Comparison of ENCODE assay signal across 12 cellular contexts in genomic region chr14:59359451-59360124, GRCh38.
DNase-seq lines count a peak whose midpoint lies in the region; ATAC-seq, FAIRE-seq and TF ChIP-seq lines count a peak whose summit lies in the region.
"Had no signal": no experiment of that assay in that cellular context is flagged by ENCODE, and none has a peak within 500 bp of the region (broad histone marks: within the 10 kb centered on the region; RNA-seq: fewer than 3 reads in every experiment).

No MANE protein-coding gene starts in this region.

- intact Hi-C loops in OCI-LY7 (cut with micrococcal nuclease; ENCODE audit: unreplicated experiment) (loop anchor here (5.0 kb wide), 5 partner anchors 83 to 888 kb away; partner anchors contain the start of genes JKAMP, L3HYPDH and PPM1A), left colon (cut with DNase I, micrococcal nuclease) (no loop called here), kidney (cut with DNase I) (no loop called here)

- no peak overlapping the region; the same call in 1 of the 2 replicates for H2AFZ ChIP-seq in OCI-LY7 (ENCODE audit: low read length)

- peak overlapping the region; percentile 88 for H3K4me2 ChIP-seq in OCI-LY7 (ENCODE audit: low read length)

- H3K4me1 ChIP-seq in OCI-LY7 (ENCODE audit: insufficient read depth, low read length, poor library complexity, severe bottlenecking) (peaks cover 100% of the 10 kb centered on the region), kidney (ENCODE audit: control insufficient read depth in 1 of 2, insufficient read depth in 1 of 2, low read depth in 1 of 2, low read length in 2 of 2) (peaks cover 0 to 2% of the 10 kb centered on the region in 2 donors)

- H4K20me1 ChIP-seq in OCI-LY7 (ENCODE audit: insufficient read depth, low read length) = no peaks in the 10 kb centered on the region

- H3K36me3 ChIP-seq in OCI-LY7 (ENCODE audit: insufficient read depth, low read length) (peaks cover 59% of the 10 kb centered on the region), kidney (ENCODE audit: control insufficient read depth in 1 of 2, insufficient read depth in 2 of 2, low read length in 2 of 2) (peaks cover 4 to 6% of the 10 kb centered on the region in 2 donors)

- peaks cover 30% of the 10 kb centered on the region for H3K79me2 ChIP-seq in OCI-LY7 (ENCODE audit: insufficient read depth, low read depth, low read length)

- H3K9me2 ChIP-seq in OCI-LY7 (ENCODE audit: insufficient read depth, low read length) = no peaks in the 10 kb centered on the region

- BruUV-seq in OCI-LY7 (replicated peaks; lab: Mats Ljungman, UMichigan) = no TSS peak

- H3K27ac ChIP-seq in HL-60 (replicated peaks) (peak overlapping the region; percentile 51), OCI-LY7 (ENCODE audit: low read depth, low read length, poor library complexity, severe bottlenecking) (peak overlapping the region; percentile 99), kidney (ENCODE audit: low read depth in 2 of 2, low read length in 2 of 2) (no peak overlapping the region)

- CTCF ChIA-PET in OCI-LY7 (lab: Charles Lee; ENCODE audit: unreplicated experiment) = no interaction called here

- DNase-seq in AML-193 (lab: John Stamatoyannopoulos, UW) (peak; percentile 26 to 44), HL-60 (ENCODE audit: low read depth in 1 of 2, low spot score in 1 of 2) (peak in 1 of 2 experiments; percentile 26), OCI-LY7 (ENCODE audit: low spot score) (peak; percentile 43), left colon (no peak), kidney (no peak), NCI-H82 treated with DMSO at 0.1 percent for 48 hours (lab: John Stamatoyannopoulos, UW; ENCODE audit: unreplicated experiment) (no peak)
- DNase-seq: activated CD4-positive, alpha-beta T cell treated with anti-CD3 and anti-CD28 coated beads for 1 hour; activated gamma-delta T cell; effector CD8-positive, alpha-beta T cell had no signal

- peak; percentile 26 for ATAC-seq in left colon
- ATAC-seq in HG03378 (IDR thresholded peaks at IDR 0.05; ENCODE audit: unreplicated experiment) = no peak
- no peak for ATAC-seq in HG02623 (IDR thresholded peaks at IDR 0.05; ENCODE audit: unreplicated experiment)
- ATAC-seq: Panc1 had no signal

- no peak overlapping the region for H3K4me3 ChIP-seq in HL-60 (replicated peaks; ENCODE audit: insufficient read depth, low read length)
- peak overlapping the region; percentile 62 for H3K4me3 ChIP-seq in OCI-LY7 (ENCODE audit: low read depth, low read length, poor library complexity, severe bottlenecking)
- H3K4me3 ChIP-seq in kidney (ENCODE audit: low read length in 2 of 2) = no peak overlapping the region

- no peak overlapping the region for H3K9ac ChIP-seq in kidney (ENCODE audit: low read length in 2 of 2)

- POLR2A ChIA-PET in OCI-LY7 (lab: Charles Lee) = interaction anchor here (0.6 to 4.2 kb wide), 2 partner anchors 13 to 53 kb away, joined by 4 to 23 read pairs; no protein-coding TSS in a partner anchor

- no peaks in the 10 kb centered on the region for H3K27me3 ChIP-seq in HL-60 (ENCODE audit: insufficient read depth, poor library complexity, severe bottlenecking)

- no peak for FAIRE-seq in kidney (lab: Jason Lieb, UNC)

- TF ChIP-seq CTCF in HL-60 (IDR thresholded peaks at IDR 0.05; ENCODE audit: insufficient read depth, low read length) (no peak), OCI-LY7 (conservative IDR thresholded peaks at IDR 0.05; ENCODE audit: low read length) (no peak), kidney (IDR thresholded peaks at IDR 0.05; ENCODE audit: borderline replicate concordance, extremely low read depth, insufficient read depth) (no peak)

- no peaks in the 10 kb centered on the region for H3K9me3 ChIP-seq in OCI-LY7 (ENCODE audit: low read length)
- no peaks in the 10 kb centered on the region for H3K9me3 ChIP-seq in kidney (ENCODE audit: control insufficient read depth in 1 of 2, low read length in 2 of 2)

Comparison
In these comparisons a context has a peak if more than half of its experiments do, and no peak if none do; other contexts are left out.
1. DNase-seq: peak in AML-193 (2 of 2) and OCI-LY7 (single experiment); none in left colon (0 of 2), kidney (single experiment) and NCI-H82 treated with DMSO at 0.1 percent for 48 hours (single experiment).
2. H3K27ac ChIP-seq: peak in HL-60 (single experiment) and OCI-LY7 (single experiment); none in kidney (0 of 2).